In genomic region chr14:99036594-99037293, GRCh38 we compare ENCODE assay signal across 10 cellular contexts.
DNase-seq lines count a peak whose midpoint lies in the region; ATAC-seq and TF ChIP-seq lines count a peak whose summit lies in the region.
"Had no signal": no experiment of that assay in that cellular context is flagged by ENCODE, and none has a peak within 500 bp of the region (broad histone marks: within the 10 kb centered on the region; RNA-seq: fewer than 3 reads in every experiment).

No MANE protein-coding gene starts in this region.

- no peak for ATAC-seq in foreskin keratinocyte
- ATAC-seq in GM19467 (IDR thresholded peaks at IDR 0.05; ENCODE audit: unreplicated experiment) = no peak
- ATAC-seq: activated naive CD4-positive, alpha-beta T cell treated with anti-CD3 and anti-CD28 coated beads, Interleukin-2, amount 50 U/mL, for 72 hours had no signal

- no peak for TF ChIP-seq CTCF in foreskin keratinocyte (conservative IDR thresholded peaks at IDR 0.05)

- H3K27ac ChIP-seq in foreskin keratinocyte = peak overlapping the region; percentile 60

- DNase-seq in CD1c-positive myeloid dendritic cell (ENCODE audit: extremely low spot score) (peak; percentile 80), NOMO-1 (lab: John Stamatoyannopoulos, UW; ENCODE audit: unreplicated experiment in 2 of 2) (peak; percentile 77 to 90), foreskin keratinocyte (no peak), pons (ENCODE audit: low spot score) (peak; percentile 58), mucosa of gallbladder (ENCODE audit: low spot score) (no peak), NCI-H82 treated with DMSO at 0.1 percent for 48 hours (lab: John Stamatoyannopoulos, UW; ENCODE audit: unreplicated experiment) (no peak), kidney glomerular epithelial cell (lab: John Stamatoyannopoulos, UW) (no peak)
- DNase-seq: NCI-H526 treated with DMSO at 0.1 percent for 48 hours had no signal

- H3K4me1 ChIP-seq in foreskin keratinocyte = peaks cover 3% of the 10 kb centered on the region

- no peaks in the 10 kb centered on the region for H3K27me3 ChIP-seq in foreskin keratinocyte

Comparison
In these comparisons a context has a peak if more than half of its experiments do, and no peak if none do; other contexts are left out.
1. DNase-seq: peak in CD1c-positive myeloid dendritic cell (single experiment), NOMO-1 (2 of 2) and pons (single experiment); none in foreskin keratinocyte (0 of 2), mucosa of gallbladder (single experiment), NCI-H82 treated with DMSO at 0.1 percent for 48 hours (single experiment) and kidney glomerular epithelial cell (single experiment).